In the genomic region with DNA sequence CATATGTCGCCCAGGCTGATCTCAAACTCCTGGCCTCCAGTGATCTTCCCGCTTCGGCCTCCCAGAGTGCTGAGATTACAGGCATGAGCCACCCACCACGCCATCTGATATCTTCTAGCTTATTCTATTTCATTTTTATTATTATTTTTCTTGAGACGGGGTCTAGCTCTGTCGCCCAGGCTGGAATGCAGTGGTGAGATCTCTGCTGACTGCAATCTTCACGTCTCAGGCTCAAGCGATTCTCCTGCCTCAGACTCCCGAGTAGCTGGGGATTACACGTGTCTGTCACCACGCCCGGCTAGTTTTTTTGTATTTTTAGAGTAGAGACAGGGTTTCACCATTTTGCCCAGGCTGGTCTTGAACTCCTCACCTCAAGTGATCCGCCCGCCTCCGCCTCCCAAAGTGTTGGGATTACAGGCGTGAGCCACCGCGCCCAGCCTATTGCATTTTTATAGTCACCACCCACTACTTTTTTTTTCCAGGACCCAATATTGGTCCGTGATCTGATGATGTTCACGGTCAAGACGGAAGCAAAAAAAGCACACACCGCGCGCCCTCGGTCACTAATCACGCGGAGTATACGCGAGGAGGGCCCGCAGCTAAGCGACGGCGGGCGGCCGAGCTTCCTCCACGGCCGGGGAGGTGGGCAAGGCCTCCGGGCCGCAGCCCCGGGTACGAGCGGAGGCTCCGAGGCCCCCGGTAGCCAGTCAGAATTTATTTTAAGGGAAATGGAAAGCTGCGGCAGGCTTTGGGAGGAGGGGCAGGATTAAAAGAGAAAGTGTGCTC, we compare ENCODE assay signal across 8 cellular contexts. TPM values are rescaled to one million over a fixed set of nuclear protein-coding genes. Genes with fewer than 3 reads are reported as not detected.
DNase-seq lines count a peak whose midpoint lies in the region; ATAC-seq and TF ChIP-seq lines count a peak whose summit lies in the region.

No MANE protein-coding gene starts in this region.

- no peak for TF ChIP-seq CTCF in RWPE1 (conservative IDR thresholded peaks at IDR 0.05; ENCODE audit: low read depth)

- H3K9me3 Mint-ChIP-seq in activated naive CD4-positive, alpha-beta T cell treated with anti-CD3 and anti-CD28 coated beads for 36 hours, result peaks cover 9% of the 10 kb centered on the region
- no peaks in the 10 kb centered on the region for H3K9me3 Mint-ChIP-seq in naive B cell

- POLR2A ChIA-PET in RWPE1 (lab: Yijun Ruan, JAX; ENCODE audit: low non-redundant PET), result interaction anchor here (0.6 to 2.1 kb wide), 6 partner anchors 14 to 521 kb away, joined by 3 to 12 read pairs (median 3); a partner anchor contains a TSS

- peak overlapping the region; percentile 87 for H3K4me3 Mint-ChIP-seq in activated naive CD4-positive, alpha-beta T cell treated with anti-CD3 and anti-CD28 coated beads for 36 hours
- H3K4me3 Mint-ChIP-seq in naive B cell, result peak overlapping the region; percentile 78 to 95 (median 91)

- no peaks in the 10 kb centered on the region for H3K27me3 Mint-ChIP-seq in activated naive CD4-positive, alpha-beta T cell treated with anti-CD3 and anti-CD28 coated beads for 36 hours (ENCODE audit: low read depth)
- peaks cover 0 to 11% (median 0%) of the 10 kb centered on the region in 3 donors for H3K27me3 Mint-ChIP-seq in naive B cell

- no peak for DNase-seq in activated naive CD4-positive, alpha-beta T cell treated with anti-CD3 and anti-CD28 coated beads for 36 hours
- no peak for DNase-seq in activated naive CD4-positive, alpha-beta T cell (lab: John Stamatoyannopoulos, UW)
- DNase-seq in RWPE1 (ENCODE audit: low spot score), result no peak
- DNase-seq in naive B cell, result peak; percentile 21
- no peak for DNase-seq in NCI-H2107 treated with DMSO at 0.1 percent for 48 hours (lab: John Stamatoyannopoulos, UW; ENCODE audit: unreplicated experiment)
- DNase-seq in GM19240 (ENCODE audit: insufficient read length, low spot score), result no peak

- CTCF ChIA-PET in activated naive CD4-positive, alpha-beta T cell treated with anti-CD3 and anti-CD28 coated beads for 36 hours (lab: Charles Lee), result interaction anchor here (0.8 to 1.4 kb wide), 6 partner anchors 12 to 110 kb away, joined by 3 to 5 read pairs (median 3); no protein-coding TSS in a partner anchor
- CTCF ChIA-PET in RWPE1 (lab: Yijun Ruan, JAX), result interaction anchor here (0.7 to 4.4 kb wide), 5 partner anchors 18 to 703 kb away, joined by 3 to 31 read pairs (median 3); no protein-coding TSS in a partner anchor

- H3K9me3 ChIP-seq in endocrine pancreas (ENCODE audit: control insufficient read depth, low read length), result no peaks in the 10 kb centered on the region

- ATAC-seq in HG02884 (IDR thresholded peaks at IDR 0.05; ENCODE audit: unreplicated experiment) (peak; percentile 13), naive B cell (ENCODE audit: low read depth in 2 of 2) (no peak)

- H3K27ac Mint-ChIP-seq in activated naive CD4-positive, alpha-beta T cell treated with anti-CD3 and anti-CD28 coated beads for 36 hours, result peak overlapping the region; percentile 92
- H3K27ac Mint-ChIP-seq in naive B cell, result peak overlapping the region; percentile 36 to 97 (median 91)

- peaks cover 14% of the 10 kb centered on the region for H3K36me3 Mint-ChIP-seq in activated naive CD4-positive, alpha-beta T cell treated with anti-CD3 and anti-CD28 coated beads for 36 hours (ENCODE audit: low read depth)
- H3K36me3 Mint-ChIP-seq in naive B cell, result no peaks in the 10 kb centered on the region

- no peak overlapping the region for H3K4me3 ChIP-seq in endocrine pancreas (ENCODE audit: control insufficient read depth, insufficient read depth, low read length)

- peaks cover 53% of the 10 kb centered on the region for H3K4me1 Mint-ChIP-seq in activated naive CD4-positive, alpha-beta T cell treated with anti-CD3 and anti-CD28 coated beads for 36 hours (ENCODE audit: low read depth)
- H3K4me1 Mint-ChIP-seq in naive B cell, result peaks cover 9 to 32% (median 19%) of the 10 kb centered on the region in 3 donors

- no peaks in the 10 kb centered on the region for H3K36me3 ChIP-seq in endocrine pancreas (ENCODE audit: control insufficient read depth, insufficient read depth, low read length)

- intact Hi-C loops in activated naive CD4-positive, alpha-beta T cell treated with anti-CD3 and anti-CD28 coated beads for 36 hours (cut with micrococcal nuclease), result loop anchor here (5.0 kb wide), 3 partner anchors 109 to 501 kb away; a partner anchor contains a TSS

- H3K27me3 ChIP-seq in endocrine pancreas (ENCODE audit: control insufficient read depth, insufficient read depth, low read length), result no peaks in the 10 kb centered on the region

- H3K27ac ChIP-seq in RWPE1, result peak overlapping the region; percentile 98

- no peaks in the 10 kb centered on the region for H3K4me1 ChIP-seq in endocrine pancreas (ENCODE audit: control insufficient read depth, insufficient read depth, low read length)

- H3K9ac ChIP-seq in endocrine pancreas (ENCODE audit: control insufficient read depth, insufficient read depth, low read length), result peak overlapping the region; percentile 92

RNA-seq across cellular contexts. Expression of a gene that starts 1.1 kb away (rescaled TPM):
- total RNA-seq in activated naive CD4-positive, alpha-beta T cell treated with anti-CD3 and anti-CD28 coated beads for 36 hours, result 10 to 100 TPM; 29.6 to 33.3 TPM
- polyA plus RNA-seq in naive B cell (ENCODE audit: low read depth in 6 of 6), result 1 to 10 TPM in 5 of 6 donors, not detected in 1; 1.1 to 3.4 (median 1.2) TPM

RNA-seq across cellular contexts. Expression of a gene that starts 22.0 kb away (rescaled TPM):
- total RNA-seq in activated naive CD4-positive, alpha-beta T cell treated with anti-CD3 and anti-CD28 coated beads for 36 hours, result 100 to 1,000 TPM; 287 to 288 TPM
- 100 to 1,000 TPM; 367 to 572 (median 436) TPM for polyA plus RNA-seq in naive B cell (ENCODE audit: low read depth in 6 of 6)

RNA-seq across cellular contexts. Expression of a gene that starts 22.4 kb away (rescaled TPM):
- total RNA-seq in activated naive CD4-positive, alpha-beta T cell treated with anti-CD3 and anti-CD28 coated beads for 36 hours, result 10 to 100 TPM; 14.5 to 18.0 TPM
- polyA plus RNA-seq in naive B cell (ENCODE audit: low read depth in 6 of 6), result 1 to 10 TPM in 3 of 6 donors, under 1 TPM in 2, not detected in 1; 0.41 to 1.7 (median 1.2) TPM

RNA-seq across cellular contexts. Expression of a gene that starts 55.5 kb away (rescaled TPM):
- 10 to 100 TPM; 15.0 to 15.4 TPM for total RNA-seq in activated naive CD4-positive, alpha-beta T cell treated with anti-CD3 and anti-CD28 coated beads for 36 hours
- polyA plus RNA-seq in naive B cell (ENCODE audit: low read depth in 6 of 6), result 1 to 10 TPM; 1.3 to 4.2 (median 1.8) TPM
